Comparison of ENCODE assay signal across 8 cellular contexts in genomic region chr3:87771338-87772059, GRCh38. TPM values are rescaled to one million over a fixed set of nuclear protein-coding genes. Genes with fewer than 3 reads are reported as not detected.
DNase-seq lines count a peak whose midpoint lies in the region; ATAC-seq and TF ChIP-seq lines count a peak whose summit lies in the region.

No MANE protein-coding gene starts in this region.

- DNase-seq in AML-193 (lab: John Stamatoyannopoulos, UW) (peak; percentile 64 to 74), adipocyte (ENCODE audit: low read depth) (peak; percentile 34), islet precursor cell (peak; percentile 68), testis (peak; percentile 36), retina (no peak)

- no peaks in the 10 kb centered on the region for H3K36me3 ChIP-seq in OCI-LY1 (ENCODE audit: insufficient read depth, low read length)
- H3K36me3 ChIP-seq in adipocyte (ENCODE audit: control insufficient read depth, insufficient read depth, low read length, severe bottlenecking), result no peaks in the 10 kb centered on the region
- no peaks in the 10 kb centered on the region for H3K36me3 ChIP-seq in testis (ENCODE audit: low read depth, missing control alignments)

- no peaks in the 10 kb centered on the region for H3K27me3 ChIP-seq in OCI-LY1 (ENCODE audit: insufficient read depth, low read length)
- H3K27me3 ChIP-seq in adipocyte (replicated peaks; ENCODE audit: control insufficient read depth, insufficient read depth, low read length), result no peaks in the 10 kb centered on the region
- no peaks in the 10 kb centered on the region for H3K27me3 ChIP-seq in testis

- H3K79me2 ChIP-seq in OCI-LY1 (ENCODE audit: insufficient read depth, low read length), result no peaks in the 10 kb centered on the region

- ATAC-seq in GM18511 (IDR thresholded peaks at IDR 0.05; ENCODE audit: unreplicated experiment), result peak; percentile 96
- ATAC-seq in HG02870 (IDR thresholded peaks at IDR 0.05; ENCODE audit: unreplicated experiment), result peak; percentile 98

- H3K4me3 ChIP-seq in OCI-LY1 (ENCODE audit: low read depth, low read length, poor library complexity, severe bottlenecking) (no peak overlapping the region), adipocyte (ENCODE audit: low read length) (no peak overlapping the region), testis (no peak overlapping the region)

- H4K20me1 ChIP-seq in OCI-LY1 (ENCODE audit: insufficient read depth, low read length), result no peaks in the 10 kb centered on the region

- TF ChIP-seq POLR2A in testis (IDR thresholded peaks at IDR 0.05), result no peak

- H3K27ac ChIP-seq in OCI-LY1 (ENCODE audit: low read depth, low read length, poor library complexity, severe bottlenecking) (no peak overlapping the region), testis (no peak overlapping the region)

- no peak overlapping the region for H3K9ac ChIP-seq in OCI-LY1 (ENCODE audit: low read length)
- no peak overlapping the region for H3K9ac ChIP-seq in adipocyte (ENCODE audit: low read length)

- H3K9me3 ChIP-seq in OCI-LY1 (ENCODE audit: low read length) (no peaks in the 10 kb centered on the region), adipocyte (ENCODE audit: control insufficient read depth, low read length) (no peaks in the 10 kb centered on the region), testis (no peaks in the 10 kb centered on the region)

- H3K4me2 ChIP-seq in OCI-LY1 (ENCODE audit: low read length), result no peak overlapping the region

- H3K9me2 ChIP-seq in OCI-LY1 (ENCODE audit: low read depth, low read length), result no peaks in the 10 kb centered on the region

- TF ChIP-seq CTCF in OCI-LY1 (IDR thresholded peaks at IDR 0.05; ENCODE audit: low read length), result peak; percentile 91
- TF ChIP-seq CTCF in testis (IDR thresholded peaks at IDR 0.05), result peak in 2 of 3 experiments; percentile 30 to 45

- H3K4me1 ChIP-seq in OCI-LY1 (ENCODE audit: insufficient read depth, low read length, severe bottlenecking) (no peaks in the 10 kb centered on the region), adipocyte (ENCODE audit: control insufficient read depth, insufficient read depth, low read length) (no peaks in the 10 kb centered on the region), testis (no peaks in the 10 kb centered on the region)

- no peaks in the 10 kb centered on the region for H3F3A ChIP-seq in OCI-LY1 (ENCODE audit: insufficient read depth, low read length)

- intact Hi-C loops in testis (cut with DNase I; ENCODE audit: low total_unique reads), result no loop called here

- H2AFZ ChIP-seq in OCI-LY1 (ENCODE audit: low read length), result no peak overlapping the region

- 61 to 72% methylated on average over 5 of the region's 5 CpGs for WGBS in testis, 2 donors

RNA-seq across cellular contexts. Expression of gene HTR1F, which starts 21.0 kb away (rescaled TPM):
- under 1 TPM; 0.06 to 0.24 TPM for total RNA-seq in testis
- polyA plus RNA-seq in testis (ENCODE audit: insufficient read depth, low read depth, low replicate concordance), result 0.18 TPM
